ENCODE assay signal across 17 cellular contexts in the genomic region with DNA sequence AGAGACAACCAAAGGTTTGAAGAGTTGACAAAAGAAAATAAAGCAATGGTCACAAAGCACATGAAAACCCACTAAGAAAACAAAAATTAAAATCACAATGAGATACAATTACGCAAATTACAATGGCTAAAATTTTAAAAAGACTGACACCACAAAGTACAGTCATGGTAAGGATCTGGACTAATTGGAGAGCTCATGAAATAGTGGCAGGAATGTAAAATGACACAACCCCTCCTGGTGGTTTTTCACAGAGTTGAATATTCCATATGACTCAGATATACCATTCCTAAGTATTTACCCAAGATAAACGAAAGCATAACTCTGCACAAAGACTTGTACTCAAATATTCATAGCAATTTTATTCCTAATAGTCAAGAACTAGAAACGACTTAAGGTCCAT.
A peak's percentile ranks its signal among the peaks of the same experiment; 100 is the strongest.
DNase-seq lines count a peak whose midpoint lies in the region; ATAC-seq and TF ChIP-seq lines count a peak whose summit lies in the region.
"Had no signal": no experiment of that assay in that cellular context is flagged by ENCODE, and none has a peak within 500 bp of the region (broad histone marks: within the 10 kb centered on the region; RNA-seq: fewer than 3 reads in every experiment).

No MANE protein-coding gene starts in this region.

- no peaks in the 10 kb centered on the region for H3K9me3 ChIP-seq in hepatocyte (ENCODE audit: low read depth)
- H3K9me3 ChIP-seq in uterus, result no peaks in the 10 kb centered on the region
- H3K9me3 ChIP-seq: esophagus squamous epithelium had no signal

- H3K4me1 ChIP-seq in hepatocyte (ENCODE audit: insufficient read depth), result no peaks in the 10 kb centered on the region
- H3K4me1 ChIP-seq in uterus, result no peaks in the 10 kb centered on the region
- H3K4me1 ChIP-seq: esophagus squamous epithelium had no signal

- H3K27ac ChIP-seq in hepatocyte (no peak overlapping the region), uterus (no peak overlapping the region)
- H3K27ac ChIP-seq: esophagus squamous epithelium had no signal

- no peaks in the 10 kb centered on the region for H3K79me2 ChIP-seq in hepatocyte

- H3K27me3 ChIP-seq in hepatocyte (no peaks in the 10 kb centered on the region), uterus (no peaks in the 10 kb centered on the region)
- H3K27me3 ChIP-seq: esophagus squamous epithelium had no signal

- H4K20me1 ChIP-seq in hepatocyte (ENCODE audit: insufficient read depth, poor library complexity, severe bottlenecking), result no peaks in the 10 kb centered on the region

- intact Hi-C loops in uterus (cut with DNase I; ENCODE audit: low total_unique reads), result no loop called here

- WGBS in hepatocyte (ENCODE audit: low lambda C conversion rate, missing lambda C conversion rate), result 73% methylated on average over 3 of the region's 3 CpGs

- TF ChIP-seq CTCF in astrocyte of the spinal cord (IDR thresholded peaks at IDR 0.05; ENCODE audit: low read depth, low read length) (peak; percentile 48), hepatocyte (IDR thresholded peaks at IDR 0.05; ENCODE audit: poor library complexity) (peak; percentile 30), uterus (IDR thresholded peaks at IDR 0.05) (no peak)

- no peaks in the 10 kb centered on the region for H3K9me2 ChIP-seq in hepatocyte (replicated peaks; ENCODE audit: insufficient read depth)

- no peak for ATAC-seq in GM18858 (IDR thresholded peaks at IDR 0.05; ENCODE audit: unreplicated experiment)
- ATAC-seq: activated CD8-positive, alpha-beta T cell treated with anti-CD3 and anti-CD28 coated beads, Interleukin-2, amount 10 ng/mL, durations not matched to agents 7 days and 5 days had no signal

- no peaks in the 10 kb centered on the region for H3K36me3 ChIP-seq in hepatocyte (replicated peaks; ENCODE audit: insufficient read depth, low read depth)
- no peaks in the 10 kb centered on the region for H3K36me3 ChIP-seq in uterus
- H3K36me3 ChIP-seq: esophagus squamous epithelium had no signal

- no peak for TF ChIP-seq POLR2A in uterus (IDR thresholded peaks at IDR 0.05)

- H3K4me2 ChIP-seq in hepatocyte, result no peak overlapping the region

- H2AFZ ChIP-seq in hepatocyte, result no peak overlapping the region

- in situ Hi-C loops in astrocyte of the spinal cord (cut with HindIII; ENCODE audit: low sequenced_read_pairs), result no loop called here

- H3K4me3 ChIP-seq in astrocyte of the spinal cord (ENCODE audit: low read depth, low read length) (no peak overlapping the region), hepatocyte (no peak overlapping the region), uterus (no peak overlapping the region)
- H3K4me3 ChIP-seq: esophagus squamous epithelium had no signal

- peak; percentile 53 for DNase-seq in AG08395 (ENCODE audit: low spot score)
- peak; percentile 39 for DNase-seq in HT1080 (ENCODE audit: low read depth)
- peak; percentile 84 for DNase-seq in astrocyte of the spinal cord (ENCODE audit: low read depth, low spot score)
- DNase-seq in hepatocyte (ENCODE audit: low spot score), result peak; percentile 21
- DNase-seq in uterus, result no peak
- no peak for DNase-seq in NCI-H82 (lab: John Stamatoyannopoulos, UW)
- DNase-seq in NCI-H2227 (lab: John Stamatoyannopoulos, UW; ENCODE audit: unreplicated experiment), result no peak
- DNase-seq: activated CD8-positive, alpha-beta T cell treated with anti-CD3 and anti-CD28 coated beads, Interleukin-2, amount 10 ng/mL, durations not matched to agents 7 days and 5 days; CD4-positive, CD25-positive, alpha-beta regulatory T cell; esophagus squamous epithelium; NCI-H1048; NCI-H345; posterior cingulate gyrus; RPMI8226; stimulated activated CD4-positive, alpha-beta T cell treated with anti-CD3 and anti-CD28 coated beads, Interleukin-1b, Interleukin-23, amount 100 ng/mL, for 48 hours; T-helper 9 cell had no signal

Comparison
In these comparisons a context has a peak if more than half of its experiments do, and no peak if none do; other contexts are left out.
1. DNase-seq: peak in AG08395 (single experiment), HT1080 (single experiment), astrocyte of the spinal cord (single experiment) and hepatocyte (single experiment); none in uterus (0 of 2), NCI-H82 (single experiment) and NCI-H2227 (single experiment).
2. CTCF ChIP-seq: peak in astrocyte of the spinal cord (single experiment) and hepatocyte (single experiment); none in uterus (0 of 4).